Comparison of ENCODE assay signal across 16 cellular contexts in genomic region chr3:46293035-46293724, GRCh38. TPM values are rescaled to one million over a fixed set of nuclear protein-coding genes. Genes with fewer than 3 reads are reported as not detected.
DNase-seq lines count a peak whose midpoint lies in the region; ATAC-seq and TF ChIP-seq lines count a peak whose summit lies in the region.
"Had no signal": no experiment of that assay in that cellular context is flagged by ENCODE, and none has a peak within 500 bp of the region (broad histone marks: within the 10 kb centered on the region; RNA-seq: fewer than 3 reads in every experiment).

No MANE protein-coding gene starts in this region.

- no peak overlapping the region for H3K9ac ChIP-seq in DND-41 (ENCODE audit: low read depth, low read length)
- H3K9ac ChIP-seq in PC-3 (ENCODE audit: low read length), result no peak overlapping the region
- H3K9ac ChIP-seq in mesenchymal stem cell (ENCODE audit: low read length), result no peak overlapping the region
- H3K9ac ChIP-seq: BLaER1 had no signal

- no peak overlapping the region for H2BK15ac ChIP-seq in mesenchymal stem cell (ENCODE audit: low read depth, poor library complexity, severe bottlenecking)

- H4K20me1 ChIP-seq in DND-41 (ENCODE audit: insufficient read depth, low read length) (no peaks in the 10 kb centered on the region), PC-3 (ENCODE audit: low read length) (no peaks in the 10 kb centered on the region)
- H4K20me1 ChIP-seq: BLaER1 had no signal

- no peak overlapping the region for H4K8ac ChIP-seq in mesenchymal stem cell (ENCODE audit: low read length)

- H3K4me2 ChIP-seq in DND-41 (ENCODE audit: insufficient read depth, low read length), result no peak overlapping the region
- H3K4me2 ChIP-seq in PC-3 (ENCODE audit: low read length), result no peak overlapping the region
- no peak overlapping the region for H3K4me2 ChIP-seq in mesenchymal stem cell (ENCODE audit: low read length, poor library complexity, severe bottlenecking)
- H3K4me2 ChIP-seq: BLaER1 had no signal

- CTCF ChIA-PET in PC-3 (lab: Charles Lee), result no interaction called here

- TF ChIP-seq CTCF in DND-41 (IDR thresholded peaks at IDR 0.05; ENCODE audit: borderline replicate concordance, extremely low read depth, low read length, poor library complexity, severe bottlenecking), result peak; percentile 45
- TF ChIP-seq CTCF in PC-3 (conservative IDR thresholded peaks at IDR 0.05; ENCODE audit: low read depth, low read length), result peak; percentile 43
- peak; percentile 13 for TF ChIP-seq CTCF in brain microvascular endothelial cell (IDR thresholded peaks at IDR 0.05; ENCODE audit: low read depth, low read length, missing control alignments)

- DNase-seq in AML-193 (lab: John Stamatoyannopoulos, UW) (peak; percentile 31 to 47), DND-41 (no peak), PC-3 (no peak), brain microvascular endothelial cell (no peak), NCI-H748 (lab: John Stamatoyannopoulos, UW; ENCODE audit: unreplicated experiment) (no peak), mesenchymal stem cell (no peak), NCI-H2196 treated with DMSO at 0.1 percent for 48 hours (lab: John Stamatoyannopoulos, UW; ENCODE audit: unreplicated experiment) (no peak)
- DNase-seq: amygdala, left lung, NCI-H1092 treated with DMSO at 0.1 percent for 48 hours, NCI-H345 had no signal

- H3K27ac ChIP-seq in DND-41 (ENCODE audit: low read length) (no peak overlapping the region), PC-3 (ENCODE audit: low read length) (no peak overlapping the region), brain microvascular endothelial cell (no peak overlapping the region), mesenchymal stem cell (ENCODE audit: low read length, poor library complexity, severe bottlenecking) (no peak overlapping the region)
- H3K27ac ChIP-seq: BLaER1 had no signal

- no peak overlapping the region for H2BK5ac ChIP-seq in mesenchymal stem cell (ENCODE audit: low read depth, low read length, poor library complexity, severe bottlenecking)

- H3F3A ChIP-seq in PC-3 (ENCODE audit: low read length, unreplicated experiment), result no peaks in the 10 kb centered on the region

- H2AFZ ChIP-seq in DND-41 (ENCODE audit: low read depth, low read length) (no peak overlapping the region), PC-3 (ENCODE audit: low read length) (no peak overlapping the region), mesenchymal stem cell (ENCODE audit: low read depth, low read length) (no peak overlapping the region)

- H3K4ac ChIP-seq in mesenchymal stem cell (ENCODE audit: low read depth in 1 of 2, low read length in 2 of 2), result no peak overlapping the region

- no peaks in the 10 kb centered on the region for H3K79me1 ChIP-seq in mesenchymal stem cell (replicated peaks; ENCODE audit: low read length, poor library complexity, severe bottlenecking)

- H3K4me1 ChIP-seq in DND-41 (ENCODE audit: insufficient read depth, low read length) (peaks cover 22% of the 10 kb centered on the region), PC-3 (ENCODE audit: insufficient read depth, low read length) (peaks cover 10% of the 10 kb centered on the region; the same call in 1 of the 2 replicates), mesenchymal stem cell (ENCODE audit: control insufficient read depth, insufficient read depth, low read depth, low read length) (no peaks in the 10 kb centered on the region)
- H3K4me1 ChIP-seq: BLaER1 had no signal

- no peak overlapping the region for H2AK5ac ChIP-seq in mesenchymal stem cell (ENCODE audit: low read length, severe bottlenecking)

- H3K9me3 ChIP-seq in DND-41 (ENCODE audit: insufficient read depth, low read length, severe bottlenecking) (no peaks in the 10 kb centered on the region), PC-3 (ENCODE audit: low read length) (no peaks in the 10 kb centered on the region), mesenchymal stem cell (ENCODE audit: control insufficient read depth, low read length) (no peaks in the 10 kb centered on the region)
- H3K9me3 ChIP-seq: BLaER1, left lung had no signal

- no TSS peak for BruUV-seq in PC-3 (replicated peaks; lab: Mats Ljungman, UMichigan)

- POLR2A ChIA-PET in PC-3 (lab: Charles Lee; ENCODE audit: unreplicated experiment), result no interaction called here

- ATAC-seq in DND-41 (ENCODE audit: insufficient read depth, low read depth) (no peak), PC-3 (no peak), GM21423 (IDR thresholded peaks at IDR 0.05; ENCODE audit: unreplicated experiment) (no peak)
- ATAC-seq: left lung had no signal

- H2BK120ac ChIP-seq in mesenchymal stem cell (ENCODE audit: low read depth, low read length), result no peak overlapping the region

- H4K91ac ChIP-seq in mesenchymal stem cell (ENCODE audit: low read length), result no peak overlapping the region

- no peak overlapping the region for H3K23ac ChIP-seq in mesenchymal stem cell (ENCODE audit: low read length in 2 of 2)

- no peak overlapping the region for H3K4me3 ChIP-seq in DND-41 (ENCODE audit: low read depth in 1 of 2, low read length in 2 of 2)
- H3K4me3 ChIP-seq in PC-3 (ENCODE audit: low read length), result no peak overlapping the region
- H3K4me3 ChIP-seq in brain microvascular endothelial cell (ENCODE audit: low read depth, low read length), result no peak overlapping the region
- no peak overlapping the region for H3K4me3 ChIP-seq in mesenchymal stem cell (ENCODE audit: insufficient read depth in 1 of 2, low read depth in 1 of 2, low read length in 2 of 2)
- H3K4me3 ChIP-seq: BLaER1, left lung had no signal

- in situ Hi-C loops in brain microvascular endothelial cell (cut with HindIII; ENCODE audit: low pct_ligation_motif_present, low sequenced_read_pairs), result no loop called here

- H3K18ac ChIP-seq in mesenchymal stem cell (ENCODE audit: low read depth in 1 of 2, low read length in 2 of 2), result no peak overlapping the region

- H3K9me2 ChIP-seq in PC-3 (replicated peaks; ENCODE audit: low read length), result no peaks in the 10 kb centered on the region

- no peak overlapping the region for H2BK12ac ChIP-seq in mesenchymal stem cell (ENCODE audit: low read length in 2 of 2)

- 81% methylated on average over 2 of the region's 2 CpGs for WGBS in mesenchymal stem cell

- H3K36me3 ChIP-seq in DND-41 (ENCODE audit: insufficient read depth, low read length) (no peaks in the 10 kb centered on the region), PC-3 (ENCODE audit: low read depth, low read length) (no peaks in the 10 kb centered on the region), brain microvascular endothelial cell (replicated peaks) (no peaks in the 10 kb centered on the region), mesenchymal stem cell (ENCODE audit: control insufficient read depth in 1 of 2, insufficient read depth in 2 of 2, low read depth in 1 of 2, low read length in 2 of 2) (no peaks in the 10 kb centered on the region)
- H3K36me3 ChIP-seq: BLaER1, left lung had no signal

- H3K14ac ChIP-seq in mesenchymal stem cell (ENCODE audit: low read length in 2 of 2), result no peak overlapping the region

- no peaks in the 10 kb centered on the region for H3K79me2 ChIP-seq in DND-41 (ENCODE audit: insufficient read depth, low read length)
- H3K79me2 ChIP-seq in PC-3 (ENCODE audit: low read length), result no peaks in the 10 kb centered on the region

- intact Hi-C loops in PC-3 (cut with micrococcal nuclease), result no loop called here

- H3K27me3 ChIP-seq in DND-41 (ENCODE audit: insufficient read depth, low read length, poor library complexity), result no peaks in the 10 kb centered on the region
- H3K27me3 ChIP-seq in PC-3 (ENCODE audit: low read length), result no peaks in the 10 kb centered on the region
- H3K27me3 ChIP-seq in brain microvascular endothelial cell (replicated peaks), result no peaks in the 10 kb centered on the region
- peaks cover 12 to 26% of the 10 kb centered on the region in 2 experiments for H3K27me3 ChIP-seq in mesenchymal stem cell (ENCODE audit: control insufficient read depth in 1 of 2, insufficient read depth in 1 of 2, low read length in 2 of 2)
- H3K27me3 ChIP-seq: BLaER1, left lung had no signal

RNA-seq across cellular contexts. Expression of gene CCR3, which starts 50.9 kb away (rescaled TPM):
- 0.22 TPM in 1 of 2 replicates, not detected in the other for total RNA-seq in PC-3 (2014; rRNA removed)
- 0.06 TPM for polyA plus RNA-seq in mesenchymal stem cell (2013, experiment 1 of 2)
- 0.03 TPM for polyA plus RNA-seq in mesenchymal stem cell (2013, experiment 2 of 2)
- total RNA-seq: HT-29, ureter had no signal
- polyA plus RNA-seq: esophagus had no signal

Comparison
In these comparisons a context has a peak if more than half of its experiments do, and no peak if none do; other contexts are left out.
1. DNase-seq: peak in AML-193 (2 of 2); none in DND-41 (single experiment), PC-3 (single experiment), brain microvascular endothelial cell (single experiment), NCI-H748 (single experiment), mesenchymal stem cell (single experiment) and NCI-H2196 treated with DMSO at 0.1 percent for 48 hours (single experiment).
2. Peak in every context shown above with its lines, with median percentiles within 50 percentile points of each other: CTCF ChIP-seq.